ENCODE assay signal across 10 cellular contexts in the genomic region with DNA sequence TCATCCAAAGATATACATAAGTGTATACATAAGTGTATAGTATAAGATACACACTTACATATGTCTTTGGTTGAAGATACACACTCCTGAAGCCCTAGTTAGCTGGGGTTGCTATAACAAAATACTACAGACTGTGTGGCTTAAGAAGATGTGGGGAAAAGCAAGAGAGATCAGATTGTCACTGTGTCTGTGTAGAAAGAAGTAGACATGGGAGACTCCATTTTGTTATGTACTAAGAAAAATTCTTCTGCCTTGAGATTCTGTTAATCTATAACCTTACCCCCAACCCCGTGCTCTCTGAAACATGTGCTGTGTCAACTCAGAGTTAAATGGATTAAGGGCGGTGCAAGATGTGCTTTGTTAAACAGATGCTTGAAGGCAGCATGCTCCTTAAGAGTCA. TPM values are rescaled to one million over a fixed set of nuclear protein-coding genes. Genes with fewer than 3 reads are reported as not detected.
"Had no signal": no experiment of that assay in that cellular context is flagged by ENCODE, and none has a peak within 500 bp of the region (broad histone marks: within the 10 kb centered on the region; RNA-seq: fewer than 3 reads in every experiment).

No MANE protein-coding gene starts in this region.

RNA-seq across cellular contexts. Expression of gene ADIPOQ, which starts 50.6 kb away (rescaled TPM):
- total RNA-seq: dermis microvascular lymphatic vessel endothelial cell; endodermal cell; esophagus squamous epithelium; glomerular endothelial cell; kidney; left lobe of liver; liver; mammary epithelial cell; naive thymus-derived CD4-positive, alpha-beta T cell had no signal
- polyA plus RNA-seq: immature natural killer cell; mammary epithelial cell; naive thymus-derived CD4-positive, alpha-beta T cell had no signal
